In the genomic region with DNA sequence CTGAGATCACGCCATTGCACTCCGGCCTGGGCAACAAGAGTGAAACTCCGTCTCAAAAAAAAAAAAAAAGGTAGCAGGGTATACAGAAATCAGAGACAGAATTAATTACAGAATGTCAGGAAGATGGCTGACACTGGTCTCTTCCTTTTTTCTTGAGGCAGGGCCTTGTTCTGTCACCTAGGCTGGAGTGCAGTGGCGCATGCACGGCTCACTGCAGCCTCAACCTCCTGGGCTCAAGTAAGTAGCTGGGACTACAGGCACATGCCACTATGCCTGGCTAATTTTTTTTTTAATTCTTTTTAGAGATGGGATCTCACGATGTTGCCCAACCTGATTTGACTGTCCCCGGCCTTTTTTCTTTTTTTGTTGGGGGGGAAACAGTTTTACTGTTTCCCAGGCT, we compare ENCODE assay signal across 16 cellular contexts.
DNase-seq lines count a peak whose midpoint lies in the region; ATAC-seq and TF ChIP-seq lines count a peak whose summit lies in the region.
"Had no signal": no experiment of that assay in that cellular context is flagged by ENCODE, and none has a peak within 500 bp of the region (broad histone marks: within the 10 kb centered on the region; RNA-seq: fewer than 3 reads in every experiment).

No MANE protein-coding gene starts in this region.

- H3K27ac Mint-ChIP-seq in T-helper 1 cell treated with Interleukin-12 subunit alpha and Interleukin-12 subunit beta and Interleukin-4 antibody, amounts not matched to agents 30 μg/mL and 1 μg/mL, for 36 hours, result peak overlapping the region; percentile 62
- no peak overlapping the region for H3K27ac Mint-ChIP-seq in stimulated activated effector memory CD8-positive, alpha-beta T cell treated with anti-CD3 and anti-CD28 coated beads, Interleukin-12 subunit alpha, Interleukin-12 subunit beta, amount 100 ng/mL, for 72 hours
- H3K27ac Mint-ChIP-seq: dendritic cell treated with granulocyte-macrophage colony-stimulating factor and Interleukin-4, amounts not matched to agents 40 ng/mL and 50 ng/mL, for 4 days; HFFc6 had no signal

- H3K4me3 Mint-ChIP-seq in T-helper 1 cell treated with Interleukin-12 subunit alpha and Interleukin-12 subunit beta and Interleukin-4 antibody, amounts not matched to agents 30 μg/mL and 1 μg/mL, for 36 hours, result no peak overlapping the region
- peak overlapping the region; percentile 19 for H3K4me3 Mint-ChIP-seq in stimulated activated effector memory CD8-positive, alpha-beta T cell treated with anti-CD3 and anti-CD28 coated beads, Interleukin-12 subunit alpha, Interleukin-12 subunit beta, amount 100 ng/mL, for 72 hours
- H3K4me3 Mint-ChIP-seq: dendritic cell treated with granulocyte-macrophage colony-stimulating factor and Interleukin-4, amounts not matched to agents 40 ng/mL and 50 ng/mL, for 4 days; HFFc6 had no signal

- H3F3A ChIP-seq in MM.1S (ENCODE audit: insufficient read depth, low read length), result peaks cover 19% of the 10 kb centered on the region

- H3K9me3 Mint-ChIP-seq in T-helper 1 cell treated with Interleukin-12 subunit alpha and Interleukin-12 subunit beta and Interleukin-4 antibody, amounts not matched to agents 30 μg/mL and 1 μg/mL, for 36 hours, result no peaks in the 10 kb centered on the region
- no peaks in the 10 kb centered on the region for H3K9me3 Mint-ChIP-seq in stimulated activated effector memory CD8-positive, alpha-beta T cell treated with anti-CD3 and anti-CD28 coated beads, Interleukin-12 subunit alpha, Interleukin-12 subunit beta, amount 100 ng/mL, for 72 hours
- H3K9me3 Mint-ChIP-seq: dendritic cell treated with granulocyte-macrophage colony-stimulating factor and Interleukin-4, amounts not matched to agents 40 ng/mL and 50 ng/mL, for 4 days; HFFc6 had no signal

- no peaks in the 10 kb centered on the region for H3K36me3 Mint-ChIP-seq in T-helper 1 cell treated with Interleukin-12 subunit alpha and Interleukin-12 subunit beta and Interleukin-4 antibody, amounts not matched to agents 30 μg/mL and 1 μg/mL, for 36 hours (ENCODE audit: low read depth)
- H3K36me3 Mint-ChIP-seq in stimulated activated effector memory CD8-positive, alpha-beta T cell treated with anti-CD3 and anti-CD28 coated beads, Interleukin-12 subunit alpha, Interleukin-12 subunit beta, amount 100 ng/mL, for 72 hours, result no peaks in the 10 kb centered on the region

- ATAC-seq in stimulated activated effector memory CD8-positive, alpha-beta T cell treated with anti-CD3 and anti-CD28 coated beads, Interleukin-12 subunit alpha, Interleukin-12 subunit beta, amount 100 ng/mL, for 72 hours, result no peak

- no peaks in the 10 kb centered on the region for H3K79me2 ChIP-seq in MM.1S (ENCODE audit: low read length)
- H3K79me2 ChIP-seq: parathyroid adenoma had no signal

- H3K9ac ChIP-seq in MM.1S (ENCODE audit: low read length), result no peak overlapping the region
- H3K9ac ChIP-seq: parathyroid adenoma had no signal

- H3K4me1 ChIP-seq in MM.1S (ENCODE audit: low read length), result peaks cover 30% of the 10 kb centered on the region
- H3K4me1 ChIP-seq: parathyroid adenoma had no signal

- H3K4me3 ChIP-seq in MM.1S (ENCODE audit: low read length), result no peak overlapping the region
- H3K4me3 ChIP-seq: heart right ventricle, smooth muscle cell, stomach had no signal

- peak overlapping the region; percentile 56; the same call in 1 of the 2 replicates for H3K4me2 ChIP-seq in MM.1S (ENCODE audit: low read depth, low read length)
- H3K4me2 ChIP-seq: smooth muscle cell had no signal

- DNase-seq in T-helper 1 cell (no peak), MM.1S (no peak), NCI-H1105 treated with DMSO at 0.1 percent for 48 hours (lab: John Stamatoyannopoulos, UW) (no peak), NCI-H187 (lab: John Stamatoyannopoulos, UW) (no peak)
- no peak for DNase-seq in stimulated activated effector memory CD8-positive, alpha-beta T cell treated with anti-CD3 and anti-CD28 coated beads, Interleukin-12 subunit alpha, Interleukin-12 subunit beta, amount 100 ng/mL, for 72 hours (ENCODE audit: low spot score in 2 of 2)
- DNase-seq in stimulated activated CD8-positive, alpha-beta memory T cell treated with anti-CD3 and anti-CD28 coated beads, Interleukin-4, amount 100 ng/mL, for 48 hours, result no peak

- no peaks in the 10 kb centered on the region for H3K36me3 ChIP-seq in MM.1S (replicated peaks; ENCODE audit: insufficient read depth, low read length)
- H3K36me3 ChIP-seq: heart right ventricle, stomach had no signal

- H3K9me2 ChIP-seq in MM.1S (replicated peaks; ENCODE audit: insufficient read depth, low read length), result no peaks in the 10 kb centered on the region

- H2AFZ ChIP-seq in MM.1S (ENCODE audit: low read length), result peak overlapping the region; percentile 31
- H2AFZ ChIP-seq: parathyroid adenoma had no signal

- no peak for TF ChIP-seq CTCF in MM.1S (IDR thresholded peaks at IDR 0.05; ENCODE audit: low read length)

- no peaks in the 10 kb centered on the region for H4K20me1 ChIP-seq in MM.1S (ENCODE audit: insufficient read depth, low read length)

- H3K27me3 Mint-ChIP-seq in T-helper 1 cell treated with Interleukin-12 subunit alpha and Interleukin-12 subunit beta and Interleukin-4 antibody, amounts not matched to agents 30 μg/mL and 1 μg/mL, for 36 hours (ENCODE audit: low read depth), result peaks cover 8% of the 10 kb centered on the region

- H3K27ac ChIP-seq in MM.1S (ENCODE audit: low read length) (no peak overlapping the region), cingulate gyrus (ENCODE audit: low read depth, low read length) (peak overlapping the region; percentile 10)
- H3K27ac ChIP-seq: 22Rv1, C4-2B, heart right ventricle, parathyroid adenoma had no signal

- peaks cover 35% of the 10 kb centered on the region for H3K4me1 Mint-ChIP-seq in T-helper 1 cell treated with Interleukin-12 subunit alpha and Interleukin-12 subunit beta and Interleukin-4 antibody, amounts not matched to agents 30 μg/mL and 1 μg/mL, for 36 hours (ENCODE audit: low read depth)
- peaks cover 42% of the 10 kb centered on the region for H3K4me1 Mint-ChIP-seq in stimulated activated effector memory CD8-positive, alpha-beta T cell treated with anti-CD3 and anti-CD28 coated beads, Interleukin-12 subunit alpha, Interleukin-12 subunit beta, amount 100 ng/mL, for 72 hours

- H3K27me3 ChIP-seq in MM.1S (replicated peaks; ENCODE audit: insufficient read depth, low read length), result peaks cover 6% of the 10 kb centered on the region; the same call in 1 of the 2 replicates
- H3K27me3 ChIP-seq: stomach had no signal

- no peaks in the 10 kb centered on the region for H3K9me3 ChIP-seq in MM.1S (replicated peaks; ENCODE audit: insufficient read depth, low read length)
- H3K9me3 ChIP-seq: heart right ventricle, stomach had no signal
